21 cellular contexts compared by ENCODE assay signal in genomic region chr2:206502729-206503128, GRCh38. TPM values are rescaled to one million over a fixed set of nuclear protein-coding genes. Genes with fewer than 3 reads are reported as not detected.
DNase-seq lines count a peak whose midpoint lies in the region; FAIRE-seq and TF ChIP-seq lines count a peak whose summit lies in the region.
"Had no signal": no experiment of that assay in that cellular context is flagged by ENCODE, and none has a peak within 500 bp of the region (broad histone marks: within the 10 kb centered on the region; RNA-seq: fewer than 3 reads in every experiment).

No MANE protein-coding gene starts in this region.

- peak; percentile 14 for FAIRE-seq in GM12892 (lab: Jason Lieb, UNC)
- FAIRE-seq: G401.6, RCC 7860 had no signal

- H3K9me2 ChIP-seq in PC-9 (ENCODE audit: insufficient read depth): no peaks in the 10 kb centered on the region

- no TSS peak for BruUV-seq in PC-9 (replicated peaks; lab: Mats Ljungman, UMichigan)

- H3K27ac ChIP-seq in PC-9: no peak overlapping the region
- H3K27ac ChIP-seq: SK-N-MC had no signal

- H3K4me1 Mint-ChIP-seq in neural crest cell (no peaks in the 10 kb centered on the region), immature natural killer cell (no peaks in the 10 kb centered on the region)
- H3K4me1 Mint-ChIP-seq: CD4-positive, CD25-positive, alpha-beta regulatory T cell had no signal

- H3K27me3 ChIP-seq in PC-9 (ENCODE audit: insufficient read depth, low read depth): no peaks in the 10 kb centered on the region

- H3K9me3 Mint-ChIP-seq in neural crest cell: no peaks in the 10 kb centered on the region
- no peaks in the 10 kb centered on the region for H3K9me3 Mint-ChIP-seq in immature natural killer cell
- H3K9me3 Mint-ChIP-seq: T-cell had no signal

- H3K4me3 Mint-ChIP-seq in neural crest cell (no peak overlapping the region), immature natural killer cell (no peak overlapping the region)
- H3K4me3 Mint-ChIP-seq: CD4-positive, CD25-positive, alpha-beta regulatory T cell; T-cell had no signal

- H3K36me3 ChIP-seq in PC-9 (ENCODE audit: low read depth): no peaks in the 10 kb centered on the region

- no peaks in the 10 kb centered on the region for H3K27me3 Mint-ChIP-seq in neural crest cell (ENCODE audit: low read depth)
- H3K27me3 Mint-ChIP-seq in immature natural killer cell (ENCODE audit: low read depth in 3 of 3): peaks cover 0 to 1% (median 0%) of the 10 kb centered on the region in 3 donors

- CTCF ChIA-PET in HEK293T (lab: Yijun Ruan, JAX) (interaction anchor here (0.5 to 0.6 kb wide), 2 partner anchors 318 to 501 kb away, joined by 3 read pairs; no protein-coding TSS in a partner anchor), PC-9 (lab: Charles Lee) (no interaction called here)

- no peaks in the 10 kb centered on the region for H3K79me2 ChIP-seq in PC-9 (ENCODE audit: low read depth)

- H3K4me3 ChIP-seq in PC-9: no peak overlapping the region
- H3K4me3 ChIP-seq: SK-N-MC had no signal

- no peaks in the 10 kb centered on the region for H3K4me1 ChIP-seq in PC-9 (replicated peaks; ENCODE audit: insufficient read depth)

- no peaks in the 10 kb centered on the region for H3K9me3 ChIP-seq in PC-9 (ENCODE audit: insufficient read depth, low read depth)

- H3K27ac Mint-ChIP-seq in neural crest cell (ENCODE audit: unreplicated experiment) (no peak overlapping the region), immature natural killer cell (no peak overlapping the region)
- H3K27ac Mint-ChIP-seq: CD4-positive, CD25-positive, alpha-beta regulatory T cell; T-cell had no signal

- TF ChIP-seq CTCF in PC-9 (conservative IDR thresholded peaks at IDR 0.05): peak; percentile 38; the same call in 1 of the 2 replicates
- peak; percentile 14 for TF ChIP-seq CTCF in neural crest cell (conservative IDR thresholded peaks at IDR 0.05)

- POLR2A ChIA-PET in HEK293T (lab: Yijun Ruan, JAX): no interaction called here
- POLR2A ChIA-PET in PC-9 (lab: Charles Lee; ENCODE audit: unreplicated experiment): no interaction called here

- H3K36me3 Mint-ChIP-seq in neural crest cell (ENCODE audit: low read depth) (peaks cover 6% of the 10 kb centered on the region), immature natural killer cell (no peaks in the 10 kb centered on the region)
- H3K36me3 Mint-ChIP-seq: CD4-positive, CD25-positive, alpha-beta regulatory T cell; T-cell had no signal

- no peak overlapping the region for H2AFZ ChIP-seq in PC-9

- no peak for TF ChIP-seq POLR2A in GM12892 (IDR thresholded peaks at IDR 0.05; ENCODE audit: low read depth, low read length)

- no peak overlapping the region for H3K4me2 ChIP-seq in PC-9

- H3F3A ChIP-seq in PC-9 (ENCODE audit: insufficient read depth, low read depth): no peaks in the 10 kb centered on the region

- DNase-seq in GM12892 (ENCODE audit: insufficient read length) (no peak), HEK293T (ENCODE audit: extremely low spot score) (peak; percentile 18), PC-9 (no peak), neural crest cell (ENCODE audit: low read depth, low spot score) (no peak), immature natural killer cell (no peak), NOMO-1 treated with DMSO at 0.1 percent for 48 hours (lab: John Stamatoyannopoulos, UW; ENCODE audit: unreplicated experiment) (no peak)
- DNase-seq in activated effector memory CD4-positive, alpha-beta T cell treated with anti-CD3 and anti-CD28 coated beads, Interleukin-2, amount 50 U/mL, for 16 hours: no peak
- DNase-seq: Calu3; CD4-positive, CD25-positive, alpha-beta regulatory T cell; DMS79 treated with DMSO at 0.1 percent for 48 hours; KG1; NCI-H1105; NCI-H1694 treated with DMSO at 0.1 percent for 48 hours; NCI-H2107; NCI-H226; NCI-H524 treated with DMSO at 0.1 percent for 48 hours; Right ventricle myocardium superior; T-cell had no signal

- intact Hi-C loops in PC-9 (cut with micrococcal nuclease; ENCODE audit: unreplicated experiment): no loop called here

- no peaks in the 10 kb centered on the region for H4K20me1 ChIP-seq in PC-9 (ENCODE audit: insufficient read depth)

TF ChIP-seq in HEK293T, 16 proteins besides CTCF, POLR2A, EP300 and RAD21:
- TF ChIP-seq NFRKB (IDR thresholded peaks at IDR 0.05): no peak
- TF ChIP-seq PKNOX1 (IDR thresholded peaks at IDR 0.05): no peak
- no peak for TF ChIP-seq BHLHE40 (IDR thresholded peaks at IDR 0.05; ENCODE audit: borderline replicate concordance)

RNA-seq across cellular contexts. Expression of gene ADAM23, which starts 59.4 kb away (rescaled TPM):
- 23.2 TPM for polyA plus RNA-seq in GM12892 (2012; ENCODE audit: missing spikeins)
- total RNA-seq in PC-9 (2021) (8.9 and 12.0 TPM in 2 replicates), neural crest cell (31.2 and 34.0 TPM in 2 replicates)
- not detected for polyA plus RNA-seq in immature natural killer cell
